In the genomic region with DNA sequence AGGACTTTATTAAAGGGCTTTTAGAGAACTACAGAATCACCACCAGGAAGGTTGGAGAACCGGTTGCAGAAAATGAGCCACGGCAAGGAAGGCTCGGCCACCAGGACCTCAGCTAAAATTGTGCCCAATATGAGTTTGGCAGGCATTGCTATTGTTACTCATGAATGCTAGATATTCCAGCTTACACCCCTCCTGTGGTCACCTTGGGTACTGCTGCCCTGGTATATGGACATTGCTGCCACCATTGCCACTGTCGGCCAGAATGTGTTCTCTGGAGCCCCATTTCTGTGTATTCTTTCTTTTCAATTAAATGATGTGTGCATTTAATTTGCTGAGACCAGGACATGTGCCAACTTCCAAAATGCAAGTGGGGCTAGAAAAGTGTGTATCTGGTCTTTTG, we compare ENCODE assay signal across 8 cellular contexts.
DNase-seq lines count a peak whose midpoint lies in the region; TF ChIP-seq lines count a peak whose summit lies in the region.

No MANE protein-coding gene starts in this region.

- peak; percentile 51 for DNase-seq in DMS 273 (lab: John Stamatoyannopoulos, UW; ENCODE audit: unreplicated experiment)
- no peak for DNase-seq in DMS 273 treated with DMSO at 0.1 percent for 48 hours (lab: John Stamatoyannopoulos, UW)
- peak; percentile 40 for DNase-seq in H4 (ENCODE audit: low spot score)
- DNase-seq in OCI-LY7 (ENCODE audit: low spot score) = peak; percentile 8
- DNase-seq in fibroblast of lung (ENCODE audit: low read depth in 2 of 2) = peak; percentile 10 to 18
- peak; percentile 83 for DNase-seq in posterior vena cava (ENCODE audit: low spot score)
- DNase-seq in NCI-H2227 (lab: John Stamatoyannopoulos, UW; ENCODE audit: unreplicated experiment) = no peak
- DNase-seq in T-helper 2 cell treated with Interferon-gamma antibody and Interleukin-4, amounts not matched to agents 5 μg/mL and 100 μg/mL, for 36 hours (ENCODE audit: low spot score) = no peak

- no peaks in the 10 kb centered on the region for H3K27me3 Mint-ChIP-seq in T-helper 2 cell treated with Interferon-gamma antibody and Interleukin-4, amounts not matched to agents 5 μg/mL and 100 μg/mL, for 36 hours (ENCODE audit: low read depth)

- H3K27me3 ChIP-seq in fibroblast of lung (ENCODE audit: control insufficient read depth, insufficient read depth, low read length) = no peaks in the 10 kb centered on the region

- H3K36me3 ChIP-seq in OCI-LY7 (ENCODE audit: insufficient read depth, low read length) (no peaks in the 10 kb centered on the region), fibroblast of lung (ENCODE audit: control insufficient read depth, insufficient read depth, low read length) (no peaks in the 10 kb centered on the region)

- no peak overlapping the region for H3K4me2 ChIP-seq in OCI-LY7 (ENCODE audit: low read length)
- H3K4me2 ChIP-seq in fibroblast of lung (ENCODE audit: extremely low read depth, insufficient read depth, low read length) = no peak overlapping the region

- no peak overlapping the region for H2AFZ ChIP-seq in OCI-LY7 (ENCODE audit: low read length)
- H2AFZ ChIP-seq in fibroblast of lung (ENCODE audit: low read length) = no peak overlapping the region

- H3K4me1 ChIP-seq in OCI-LY7 (ENCODE audit: insufficient read depth, low read length, poor library complexity, severe bottlenecking) (no peaks in the 10 kb centered on the region), fibroblast of lung (ENCODE audit: control insufficient read depth, extremely low read depth, insufficient read depth, low read length) (no peaks in the 10 kb centered on the region)

- no peak overlapping the region for H3K4me3 Mint-ChIP-seq in T-helper 2 cell treated with Interferon-gamma antibody and Interleukin-4, amounts not matched to agents 5 μg/mL and 100 μg/mL, for 36 hours

- H3K9me3 ChIP-seq in OCI-LY7 (ENCODE audit: low read length) (no peaks in the 10 kb centered on the region), fibroblast of lung (ENCODE audit: control insufficient read depth, insufficient read depth, low read depth, low read length) (no peaks in the 10 kb centered on the region)

- CTCF ChIA-PET in OCI-LY7 (lab: Charles Lee; ENCODE audit: unreplicated experiment) = no interaction called here

- H4K20me1 ChIP-seq in OCI-LY7 (ENCODE audit: insufficient read depth, low read length) (no peaks in the 10 kb centered on the region), fibroblast of lung (ENCODE audit: control insufficient read depth, extremely low read depth, insufficient read depth, low read length) (no peaks in the 10 kb centered on the region)

- POLR2A ChIA-PET in OCI-LY7 (lab: Charles Lee) = no interaction called here

- H3K79me2 ChIP-seq in OCI-LY7 (ENCODE audit: insufficient read depth, low read depth, low read length) (no peaks in the 10 kb centered on the region), fibroblast of lung (ENCODE audit: control insufficient read depth, insufficient read depth, low read length) (no peaks in the 10 kb centered on the region)

- H3K4me3 ChIP-seq in OCI-LY7 (ENCODE audit: low read depth, low read length, poor library complexity, severe bottlenecking) (no peak overlapping the region), fibroblast of lung (replicated peaks in 1 of 4; ENCODE audit: control extremely low read depth in 1 of 4, insufficient read depth in 1 of 4, low read depth in 3 of 4, low read length in 4 of 4) (no peak overlapping the region)

- no peak overlapping the region for H3K27ac Mint-ChIP-seq in T-helper 2 cell treated with Interferon-gamma antibody and Interleukin-4, amounts not matched to agents 5 μg/mL and 100 μg/mL, for 36 hours

- H3K4me1 Mint-ChIP-seq in T-helper 2 cell treated with Interferon-gamma antibody and Interleukin-4, amounts not matched to agents 5 μg/mL and 100 μg/mL, for 36 hours (ENCODE audit: low read depth) = no peaks in the 10 kb centered on the region

- TF ChIP-seq CTCF in OCI-LY7 (conservative IDR thresholded peaks at IDR 0.05; ENCODE audit: low read length) (peak; percentile 59), fibroblast of lung (conservative IDR thresholded peaks at IDR 0.05 in 1 of 2, IDR thresholded peaks at IDR 0.05 in 1 of 2; ENCODE audit: low read depth in 1 of 2, low read length in 2 of 2) (peak; percentile 45 to 63)

- intact Hi-C loops in OCI-LY7 (cut with micrococcal nuclease; ENCODE audit: unreplicated experiment) = no loop called here
- intact Hi-C loops in posterior vena cava (cut with DNase I) = no loop called here

- H3K36me3 Mint-ChIP-seq in T-helper 2 cell treated with Interferon-gamma antibody and Interleukin-4, amounts not matched to agents 5 μg/mL and 100 μg/mL, for 36 hours (ENCODE audit: low read depth) = no peaks in the 10 kb centered on the region

- H3K9me2 ChIP-seq in OCI-LY7 (ENCODE audit: insufficient read depth, low read length) = no peaks in the 10 kb centered on the region

- no peak overlapping the region for H3K9ac ChIP-seq in fibroblast of lung (ENCODE audit: insufficient read depth, low read length)

- BruUV-seq in OCI-LY7 (replicated peaks; lab: Mats Ljungman, UMichigan) = no TSS peak

- no peaks in the 10 kb centered on the region for H3K9me3 Mint-ChIP-seq in T-helper 2 cell treated with Interferon-gamma antibody and Interleukin-4, amounts not matched to agents 5 μg/mL and 100 μg/mL, for 36 hours

- H3K27ac ChIP-seq in OCI-LY7 (ENCODE audit: low read depth, low read length, poor library complexity, severe bottlenecking) (no peak overlapping the region), fibroblast of lung (ENCODE audit: insufficient read depth, low read length) (no peak overlapping the region)

Comparison
In these comparisons a context has a peak if more than half of its experiments do, and no peak if none do; other contexts are left out.
1. DNase-seq: peak in DMS 273 (single experiment), H4 (single experiment), OCI-LY7 (single experiment), fibroblast of lung (2 of 2) and posterior vena cava (single experiment); none in DMS 273 treated with DMSO at 0.1 percent for 48 hours (single experiment), NCI-H2227 (single experiment) and T-helper 2 cell treated with Interferon-gamma antibody and Interleukin-4, amounts not matched to agents 5 μg/mL and 100 μg/mL, for 36 hours (single experiment).